In the genomic region with DNA sequence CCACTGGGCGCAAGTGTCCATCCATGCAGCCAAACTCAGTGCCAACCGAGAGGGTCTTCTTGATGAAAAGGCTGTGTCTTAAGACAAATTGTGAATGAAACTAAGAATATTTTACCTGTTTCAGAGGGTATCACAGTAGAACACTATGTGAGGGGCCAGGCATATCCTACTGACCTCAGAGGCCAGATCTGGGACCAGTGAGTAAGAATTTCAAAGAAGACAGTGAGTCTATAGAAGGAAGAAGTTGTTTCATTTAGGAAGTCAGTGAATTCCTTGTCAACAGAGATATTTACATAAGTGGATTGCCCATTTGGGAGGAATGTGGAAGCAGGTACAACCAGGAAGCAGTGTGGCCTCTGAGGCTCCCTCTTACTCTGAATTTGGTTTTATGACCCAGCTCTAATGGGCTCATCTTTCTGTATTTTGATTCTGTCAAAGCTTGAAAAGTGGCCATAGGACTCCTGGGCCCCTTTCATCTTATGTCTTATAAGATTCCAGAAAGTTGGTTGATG, we compare ENCODE assay signal across 19 cellular contexts.
"Had no signal": no experiment of that assay in that cellular context is flagged by ENCODE, and none has a peak within 500 bp of the region (broad histone marks: within the 10 kb centered on the region; RNA-seq: fewer than 3 reads in every experiment).

No MANE protein-coding gene starts in this region.

- H3K27ac ChIP-seq: ascending aorta, epithelial cell of prostate, foreskin keratinocyte, left lung, tibial artery had no signal

- H3K4me3 ChIP-seq: ascending aorta, left lung, tibial artery had no signal

- H3K36me3 Mint-ChIP-seq: naive B cell had no signal

- ATAC-seq: activated T-cell treated with anti-CD3 and anti-CD28 coated beads, Interleukin-2, amount 50 U/mL, for 4 hours; foreskin keratinocyte; left lung; stimulated activated naive CD8-positive, alpha-beta T cell treated with anti-CD3 and anti-CD28 coated beads, Interleukin-15, Interleukin-2, amounts not matched to agents 100 U/mL and 50 U/mL, for 24 hours had no signal

- H3K4me3 Mint-ChIP-seq: activated CD4-positive, alpha-beta T cell treated with anti-CD3 and anti-CD28 coated beads, Interleukin-2, amount 10 ng/mL, durations not matched to agents 24 days and 14 days; activated CD8-positive, alpha-beta T cell treated with anti-CD3 and anti-CD28 coated beads, Interleukin-2, amount 10 ng/mL, durations not matched to agents 7 days and 5 days; activated T-cell treated with anti-CD3 and anti-CD28 coated beads, Interleukin-2, amount 50 U/mL, for 4 hours; naive B cell; neural crest cell had no signal

- H3K36me3 ChIP-seq: ascending aorta, left lung, tibial artery had no signal

- H3K27me3 ChIP-seq: ascending aorta, foreskin keratinocyte, left lung, tibial artery had no signal

- H3K4me1 ChIP-seq: ascending aorta, foreskin keratinocyte, left lung, tibial artery had no signal

- H3K27me3 Mint-ChIP-seq: activated CD4-positive, alpha-beta T cell treated with anti-CD3 and anti-CD28 coated beads, Interleukin-2, amount 10 ng/mL, durations not matched to agents 24 days and 14 days had no signal

- H3K27ac Mint-ChIP-seq: activated CD4-positive, alpha-beta T cell treated with anti-CD3 and anti-CD28 coated beads, Interleukin-2, amount 10 ng/mL, durations not matched to agents 24 days and 14 days; activated CD8-positive, alpha-beta T cell treated with anti-CD3 and anti-CD28 coated beads, Interleukin-2, amount 10 ng/mL, durations not matched to agents 7 days and 5 days; naive B cell; progenitor cell of endocrine pancreas had no signal

- H3K4me1 Mint-ChIP-seq: activated CD4-positive, alpha-beta T cell treated with anti-CD3 and anti-CD28 coated beads, Interleukin-2, amount 10 ng/mL, durations not matched to agents 24 days and 14 days had no signal

- DNase-seq: activated CD4-positive, alpha-beta T cell treated with anti-CD3 and anti-CD28 coated beads, Interleukin-2, amount 10 ng/mL, durations not matched to agents 24 days and 14 days; activated effector memory CD4-positive, alpha-beta T cell treated with Interleukin-2 at 50 U/mL for 16 hours; activated naive CD4-positive, alpha-beta T cell treated with anti-CD3 and anti-CD28 coated beads, Interleukin-2, amount 50 U/mL, for 16 hours; activated T-cell treated with anti-CD3 and anti-CD28 coated beads, Interleukin-2, amount 50 U/mL, for 4 hours; effector memory CD4-positive, alpha-beta T cell; foreskin keratinocyte; hippocampal formation; kidney; left lung; stimulated activated naive CD8-positive, alpha-beta T cell treated with anti-CD3 and anti-CD28 coated beads, Interleukin-15, Interleukin-2, amounts not matched to agents 100 U/mL and 50 U/mL, for 24 hours; substantia nigra; T-helper 9 cell; tibial artery had no signal
